Comparison of ENCODE assay signal across 6 cellular contexts in the genomic region with DNA sequence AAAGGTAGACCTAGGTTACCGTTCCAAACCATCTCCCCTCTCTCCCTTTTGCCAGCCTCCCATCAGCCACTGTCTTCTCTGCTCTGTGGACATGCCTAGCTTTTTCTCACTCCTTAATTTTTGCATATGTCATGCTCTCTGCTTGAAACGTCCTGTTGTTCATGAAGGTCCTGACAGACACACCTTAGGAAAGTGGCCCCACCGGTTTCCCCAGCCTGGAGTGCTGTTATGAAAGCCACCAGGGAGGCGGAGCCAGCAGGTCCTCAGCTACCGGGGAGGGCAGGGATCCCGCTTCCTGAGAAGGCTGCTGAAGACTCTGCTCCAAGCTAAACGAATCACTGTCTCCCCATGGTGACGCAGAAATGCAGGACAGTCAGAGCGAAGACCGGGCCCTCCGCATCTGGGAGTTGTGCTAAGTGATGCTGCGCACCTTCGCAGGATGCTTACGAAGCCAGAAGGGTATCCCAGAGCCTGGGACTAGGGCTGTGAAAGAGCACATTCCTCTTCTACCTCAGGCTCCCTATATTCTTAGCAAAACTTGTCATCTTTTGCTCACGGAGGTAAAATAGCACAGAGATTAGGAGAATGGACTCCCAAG. TPM values are rescaled to one million over a fixed set of nuclear protein-coding genes. Genes with fewer than 3 reads are reported as not detected.
DNase-seq lines count a peak whose midpoint lies in the region; ATAC-seq lines count a peak whose summit lies in the region.

No MANE protein-coding gene starts in this region.

- no peak overlapping the region for H3K23ac ChIP-seq in mesenchymal stem cell (ENCODE audit: low read length in 2 of 2)

- H2AFZ ChIP-seq in mesenchymal stem cell (ENCODE audit: low read depth, low read length): no peak overlapping the region

- H3K4me2 ChIP-seq in mesenchymal stem cell (ENCODE audit: low read length, poor library complexity, severe bottlenecking): peak overlapping the region; percentile 30

- no peak overlapping the region for H3K27ac ChIP-seq in mesenchymal stem cell (ENCODE audit: low read length, poor library complexity, severe bottlenecking)

- no peak overlapping the region for H2BK15ac ChIP-seq in mesenchymal stem cell (ENCODE audit: low read depth, poor library complexity, severe bottlenecking)

- peak overlapping the region; percentile 66 for H3K4me3 ChIP-seq in Jurkat, Clone E6-1 (ENCODE audit: low read length)
- peak overlapping the region in 1 of 2 experiments; percentile 66 for H3K4me3 ChIP-seq in mesenchymal stem cell (ENCODE audit: insufficient read depth in 1 of 2, low read depth in 1 of 2, low read length in 2 of 2)

- H3K9ac ChIP-seq in mesenchymal stem cell (ENCODE audit: low read length): peak overlapping the region; percentile 41

- no peaks in the 10 kb centered on the region for H3K79me1 ChIP-seq in mesenchymal stem cell (replicated peaks; ENCODE audit: low read length, poor library complexity, severe bottlenecking)

- H2BK12ac ChIP-seq in mesenchymal stem cell (ENCODE audit: low read length in 2 of 2): no peak overlapping the region

- no peak for ATAC-seq in GM21390 (IDR thresholded peaks at IDR 0.05; ENCODE audit: unreplicated experiment)

- no peak overlapping the region for H4K91ac ChIP-seq in mesenchymal stem cell (ENCODE audit: low read length)

- no peak overlapping the region for H3K18ac ChIP-seq in mesenchymal stem cell (ENCODE audit: low read depth in 1 of 2, low read length in 2 of 2)

- H3K27me3 ChIP-seq in mesenchymal stem cell (ENCODE audit: control insufficient read depth in 1 of 2, insufficient read depth in 1 of 2, low read length in 2 of 2): peaks cover 50 to 71% of the 10 kb centered on the region in 2 experiments

- no peak overlapping the region for H3K4ac ChIP-seq in mesenchymal stem cell (ENCODE audit: low read depth in 1 of 2, low read length in 2 of 2)

- H2BK5ac ChIP-seq in mesenchymal stem cell (ENCODE audit: low read depth, low read length, poor library complexity, severe bottlenecking): no peak overlapping the region

- no peak overlapping the region for H2BK120ac ChIP-seq in mesenchymal stem cell (ENCODE audit: low read depth, low read length)

- no peak for DNase-seq in Jurkat, Clone E6-1 (ENCODE audit: low read depth, low spot score)
- peak; percentile 37 for DNase-seq in activated effector memory CD4-positive, alpha-beta T cell treated with Interleukin-2 at 50 U/mL for 16 hours
- peak; percentile 63 for DNase-seq in mesenchymal stem cell
- DNase-seq in NCI-H2107 (lab: John Stamatoyannopoulos, UW): no peak
- no peak for DNase-seq in hepatic stellate cell (ENCODE audit: low spot score)

- H2AK5ac ChIP-seq in mesenchymal stem cell (ENCODE audit: low read length, severe bottlenecking): no peak overlapping the region

- no peaks in the 10 kb centered on the region for H3K36me3 ChIP-seq in mesenchymal stem cell (ENCODE audit: control insufficient read depth in 1 of 2, insufficient read depth in 2 of 2, low read depth in 1 of 2, low read length in 2 of 2)

- H3K14ac ChIP-seq in mesenchymal stem cell (ENCODE audit: low read length in 2 of 2): no peak overlapping the region

- WGBS in mesenchymal stem cell: 15% methylated on average over 15 of the region's 15 CpGs

- H3K4me1 ChIP-seq in mesenchymal stem cell (ENCODE audit: control insufficient read depth, insufficient read depth, low read depth, low read length): peaks cover 34% of the 10 kb centered on the region

- no peaks in the 10 kb centered on the region for H3K9me3 ChIP-seq in mesenchymal stem cell (ENCODE audit: control insufficient read depth, low read length)

- H4K8ac ChIP-seq in mesenchymal stem cell (ENCODE audit: low read length): no peak overlapping the region

RNA-seq across cellular contexts. Expression of gene SLC16A11, which starts 2.3 kb away (rescaled TPM):
- not detected for polyA plus RNA-seq in Jurkat, Clone E6-1 (2012; ENCODE audit: insufficient read depth, insufficient read length)
- 0.21 TPM for polyA plus RNA-seq in mesenchymal stem cell (2013, experiment 1 of 2)
- 0.30 TPM for polyA plus RNA-seq in mesenchymal stem cell (2013, experiment 2 of 2)

RNA-seq across cellular contexts. Expression of gene SLC16A13, which starts 10.4 kb away (rescaled TPM):
- 4.7 TPM for polyA plus RNA-seq in Jurkat, Clone E6-1 (2012; ENCODE audit: insufficient read depth, insufficient read length)
- polyA plus RNA-seq in mesenchymal stem cell (2013, experiment 1 of 2): 8.4 TPM
- 8.0 TPM for polyA plus RNA-seq in mesenchymal stem cell (2013, experiment 2 of 2)

RNA-seq across cellular contexts. Expression of gene BCL6B, which starts 23.4 kb away (rescaled TPM):
- polyA plus RNA-seq in Jurkat, Clone E6-1 (2012; ENCODE audit: insufficient read depth, insufficient read length): not detected
- polyA plus RNA-seq in mesenchymal stem cell (2013, experiment 1 of 2): 0.01 TPM
- polyA plus RNA-seq in mesenchymal stem cell (2013, experiment 2 of 2): 0.04 TPM

RNA-seq across cellular contexts. Expression of gene RNASEK, which starts 33.8 kb away (rescaled TPM):
- polyA plus RNA-seq in Jurkat, Clone E6-1 (2012; ENCODE audit: insufficient read depth, insufficient read length): 189 TPM
- polyA plus RNA-seq in mesenchymal stem cell (2013, experiment 1 of 2): 865 TPM
- 846 TPM for polyA plus RNA-seq in mesenchymal stem cell (2013, experiment 2 of 2)

RNA-seq across cellular contexts. Expression of gene CLEC10A, which starts 33.8 kb away (rescaled TPM):
- polyA plus RNA-seq in Jurkat, Clone E6-1 (2012; ENCODE audit: insufficient read depth, insufficient read length): not detected
- polyA plus RNA-seq in mesenchymal stem cell (2013, experiment 1 of 2): not detected
- not detected for polyA plus RNA-seq in mesenchymal stem cell (2013, experiment 2 of 2)

Comparison
In these comparisons a context has a peak if more than half of its experiments do, and no peak if none do; other contexts are left out.
1. DNase-seq: peak in activated effector memory CD4-positive, alpha-beta T cell treated with Interleukin-2 at 50 U/mL for 16 hours (single experiment) and mesenchymal stem cell (single experiment); none in Jurkat, Clone E6-1 (single experiment), NCI-H2107 (single experiment) and hepatic stellate cell (single experiment).